34 cellular contexts compared by ENCODE assay signal in the genomic region with DNA sequence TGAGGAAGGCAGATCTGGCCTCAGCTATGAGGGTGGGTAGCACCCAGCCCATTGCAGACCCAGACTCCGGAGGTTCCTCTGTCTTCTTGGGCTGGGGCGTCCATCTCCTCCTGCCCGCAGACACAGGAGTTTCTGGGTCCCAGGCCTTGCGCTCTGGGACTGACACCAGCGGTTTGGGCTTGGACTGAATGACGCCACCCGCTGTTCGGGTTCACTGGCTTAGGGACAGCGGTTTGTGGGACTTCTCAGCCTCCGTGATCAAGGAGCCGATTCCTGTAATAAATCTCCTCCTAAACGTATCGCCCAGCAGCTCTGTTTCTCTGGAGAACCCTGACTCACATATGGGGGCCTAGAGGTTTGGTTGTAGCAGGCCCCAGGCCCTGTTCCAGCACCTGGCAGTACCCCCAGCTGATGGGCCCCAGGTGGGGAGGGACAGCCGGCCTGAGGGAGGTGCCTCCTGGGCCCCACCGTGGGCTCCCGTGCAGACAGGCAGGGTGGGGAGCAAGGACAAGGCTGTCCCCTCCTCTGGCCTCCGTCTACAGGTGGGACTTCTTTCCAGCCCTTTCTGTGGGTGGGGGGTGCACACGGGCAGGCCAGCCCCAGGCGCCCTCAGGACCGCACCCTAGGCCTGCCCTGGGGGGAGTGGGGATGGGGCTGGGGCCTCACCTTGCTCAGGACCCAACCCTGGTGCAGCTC. TPM values are rescaled to one million over a fixed set of nuclear protein-coding genes. Genes with fewer than 3 reads are reported as not detected.
DNase-seq lines count a peak whose midpoint lies in the region; ATAC-seq, FAIRE-seq and TF ChIP-seq lines count a peak whose summit lies in the region.
"Had no signal": no experiment of that assay in that cellular context is flagged by ENCODE, and none has a peak within 500 bp of the region (broad histone marks: within the 10 kb centered on the region; RNA-seq: fewer than 3 reads in every experiment).

No MANE protein-coding gene starts in this region.

- H3K4me3 ChIP-seq in H7 (ENCODE audit: insufficient read depth, low read depth, low read length), result no peak overlapping the region
- peak overlapping the region; percentile 16 to 45 (median 32) for H3K4me3 ChIP-seq in pancreas
- H3K4me3 ChIP-seq: adrenal gland, gastroesophageal sphincter, PC-9, sigmoid colon, stomach, vagina had no signal

- no peaks in the 10 kb centered on the region for H3K9me3 Mint-ChIP-seq in T-helper 2 cell treated with Interferon-gamma antibody and Interleukin-4, amounts not matched to agents 5 μg/mL and 100 μg/mL, for 36 hours
- H3K9me3 Mint-ChIP-seq: CD14-positive monocyte had no signal

- no peak for ATAC-seq in pancreas
- ATAC-seq: gastroesophageal sphincter, left lobe of liver, T-helper 17 cell had no signal

- H3K9me3 ChIP-seq in pancreas, result no peaks in the 10 kb centered on the region
- H3K9me3 ChIP-seq: adrenal gland, gastroesophageal sphincter, sigmoid colon, stomach, vagina had no signal

- H3K36me3 ChIP-seq in H7 (replicated peaks; ENCODE audit: control insufficient read depth, insufficient read depth, low read length), result no peaks in the 10 kb centered on the region
- no peaks in the 10 kb centered on the region for H3K36me3 ChIP-seq in pancreas
- H3K36me3 ChIP-seq: adrenal gland, gastroesophageal sphincter, sigmoid colon, stomach, vagina had no signal

- H3K36me3 Mint-ChIP-seq in T-helper 2 cell treated with Interferon-gamma antibody and Interleukin-4, amounts not matched to agents 5 μg/mL and 100 μg/mL, for 36 hours (ENCODE audit: low read depth), result no peaks in the 10 kb centered on the region
- H3K36me3 Mint-ChIP-seq: CD14-positive monocyte had no signal

- 36 to 40% methylated on average over 18 to 20 of the region's 20 CpGs for WGBS in pancreas, 2 donors

- no peak overlapping the region for H3K27ac Mint-ChIP-seq in T-helper 2 cell treated with Interferon-gamma antibody and Interleukin-4, amounts not matched to agents 5 μg/mL and 100 μg/mL, for 36 hours
- H3K27ac Mint-ChIP-seq: T-helper 17 cell had no signal

- H3K4me1 ChIP-seq in pancreas, result peaks cover 0 to 5% (median 0%) of the 10 kb centered on the region in 3 donors
- H3K4me1 ChIP-seq: adrenal gland, gastroesophageal sphincter, sigmoid colon, vagina had no signal

- no peak overlapping the region for H3K4me3 Mint-ChIP-seq in T-helper 2 cell treated with Interferon-gamma antibody and Interleukin-4, amounts not matched to agents 5 μg/mL and 100 μg/mL, for 36 hours
- H3K4me3 Mint-ChIP-seq: CD14-positive monocyte, T-helper 17 cell had no signal

- peak overlapping the region; percentile 0 to 89 (median 62) for H3K27ac ChIP-seq in pancreas
- H3K27ac ChIP-seq: adrenal gland, gastroesophageal sphincter, PC-9, sigmoid colon, stomach, vagina had no signal

- H3K4me1 Mint-ChIP-seq in T-helper 2 cell treated with Interferon-gamma antibody and Interleukin-4, amounts not matched to agents 5 μg/mL and 100 μg/mL, for 36 hours (ENCODE audit: low read depth), result peaks cover 7% of the 10 kb centered on the region

- H3K27me3 Mint-ChIP-seq in T-helper 2 cell treated with Interferon-gamma antibody and Interleukin-4, amounts not matched to agents 5 μg/mL and 100 μg/mL, for 36 hours (ENCODE audit: low read depth), result peaks cover 8% of the 10 kb centered on the region
- H3K27me3 Mint-ChIP-seq: T-helper 17 cell had no signal

- H3K27me3 ChIP-seq in H7 (ENCODE audit: control insufficient read depth, insufficient read depth, low read length) (no peaks in the 10 kb centered on the region), pancreas (no peaks in the 10 kb centered on the region)
- H3K27me3 ChIP-seq: adrenal gland, vagina had no signal

- no peak for TF ChIP-seq CTCF in pancreas (IDR thresholded peaks at IDR 0.05)

- intact Hi-C loops in pancreas (cut with DNase I), result no loop called here

- DNase-seq in T-helper 2 cell treated with Interferon-gamma antibody and Interleukin-4, amounts not matched to agents 5 μg/mL and 100 μg/mL, for 36 hours (ENCODE audit: low spot score), result peak; percentile 2
- DNase-seq in T-helper 2 cell (no peak), H7 (peak; percentile 66), iPS-NIHi7 (ENCODE audit: extremely low spot score) (peak; percentile 9), pancreas (peak; percentile 25 to 60 (median 36)), DMS 273 (lab: John Stamatoyannopoulos, UW; ENCODE audit: unreplicated experiment) (no peak), retina (no peak), NAMALWA (ENCODE audit: low spot score) (no peak)
- DNase-seq: activated CD4-positive, alpha-beta T cell treated with anti-CD3 and anti-CD28 coated beads for 4 hours; activated naive CD4-positive, alpha-beta T cell; activated T-cell treated with anti-CD3 and anti-CD28 coated beads, Interleukin-2, amount 50 U/mL, for 48 hours; hippocampal formation; NCI-H1436; NCI-H2081 treated with DMSO at 0.1 percent for 48 hours; NCI-H226; NCI-H526 treated with DMSO at 0.1 percent for 48 hours; PC-9; sigmoid colon; stimulated activated CD4-positive, alpha-beta T cell treated with anti-CD3 and anti-CD28 coated beads, Interleukin-12 subunit alpha, Interleukin-12 subunit beta, amount 100 ng/mL, for 4 hours; stimulated activated CD4-positive, alpha-beta T cell treated with anti-CD3 and anti-CD28 coated beads, Interleukin-2, amount 100 ng/mL, for 48 hours; stomach; T-helper 17 cell had no signal

- FAIRE-seq in pancreas (lab: Jason Lieb, UNC), result no peak

RNA-seq across cellular contexts. Expression of a gene that starts 4.5 kb away (rescaled TPM):
- total RNA-seq in H7 (2014; rRNA removed; shearing (Covaris generic)), result not detected in 2 replicates
- total RNA-seq in pancreas, result 100 to 1,000 TPM in 4 of 6 donors, 10 to 100 TPM in 2; 46.6 to 163 (median 104) TPM
- polyA plus RNA-seq in pancreas, result 100 to 1,000 TPM; 284 to 744 TPM
- total RNA-seq: A172, adrenal gland, cerebellum, gastroesophageal sphincter, H4, left lobe of liver, LHCN-M2, mucosa of gallbladder, PC-9, posterior vena cava, sigmoid colon, stomach, T-helper 17 cell, vagina had no signal
- polyA plus RNA-seq: adrenal gland, CD14-positive monocyte, neural cell, stomach had no signal

RNA-seq across cellular contexts. Expression of a gene that starts 4.5 kb away (rescaled TPM):
- not detected in 2 replicates for total RNA-seq in H7 (2014; rRNA removed; shearing (Covaris generic))
- total RNA-seq in pancreas, result 100 to 1,000 TPM in 4 of 6 donors, 10 to 100 TPM in 2; 54.2 to 240 (median 132) TPM
- 100 to 1,000 TPM; 158 to 217 TPM for polyA plus RNA-seq in pancreas
- total RNA-seq: A172, adrenal gland, cerebellum, gastroesophageal sphincter, H4, left lobe of liver, LHCN-M2, mucosa of gallbladder, PC-9, sigmoid colon, T-helper 17 cell, vagina had no signal
- polyA plus RNA-seq: CD14-positive monocyte, neural cell had no signal

Comparison
In these comparisons a context has a peak if more than half of its experiments do, and no peak if none do; other contexts are left out.
1. DNase-seq: peak in T-helper 2 cell treated with Interferon-gamma antibody and Interleukin-4, amounts not matched to agents 5 μg/mL and 100 μg/mL, for 36 hours (single experiment), H7 (single experiment), iPS-NIHi7 (single experiment) and pancreas (6 of 6); none in T-helper 2 cell (0 of 5), DMS 273 (single experiment), retina (single experiment) and NAMALWA (single experiment).
2. RNA of a gene that starts 4.5 kb away (total RNA-seq): 46.6 to 163 TPM in pancreas; not detected in H7; every median in the first group is over 10 times any median in the second.
3. RNA of a gene that starts 4.5 kb away (total RNA-seq): 54.2 to 240 TPM in pancreas; not detected in H7; every median in the first group is over 10 times any median in the second.